ENCODE assay signal across 1 cellular context in genomic region chr13:45434556-45435371, GRCh38.
TF ChIP-seq lines count a peak whose summit lies in the region.

No MANE protein-coding gene starts in this region.

TF ChIP-seq in HepG2, 621 proteins besides CTCF, POLR2A, EP300 and RAD21 (continued from another document and continues in another):
- TF ChIP-seq HNF4G (IDR thresholded peaks at IDR 0.05; ENCODE audit: borderline replicate concordance, low read depth, low read length) (no peak), HNF4G (CRISPR knock-in tag; IDR thresholded peaks at IDR 0.05; ENCODE audit: borderline replicate concordance, low read depth) (no peak), ARNT2 (CRISPR knock-in tag; IDR thresholded peaks at IDR 0.05; ENCODE audit: low read depth) (peak; percentile 78), ISX (CRISPR knock-in tag; conservative IDR thresholded peaks at IDR 0.05) (no peak), ZNF343 (CRISPR knock-in tag; IDR thresholded peaks at IDR 0.05) (no peak), NKX3-1 (CRISPR knock-in tag; IDR thresholded peaks at IDR 0.05) (no peak), SMARCC2 (IDR thresholded peaks at IDR 0.05) (no peak), CBX1 (IDR thresholded peaks at IDR 0.05; ENCODE audit: low read depth) (no peak), SRF (IDR thresholded peaks at IDR 0.05; ENCODE audit: low read depth, low read length) (peak; percentile 61; the same call in 1 of the 2 replicates), TEAD3 (CRISPR knock-in tag; optimal IDR thresholded peaks at IDR 0.05; ENCODE audit: borderline replicate concordance) (peak; percentile 36), GLMP (CRISPR knock-in tag; IDR thresholded peaks at IDR 0.05; ENCODE audit: borderline replicate concordance) (no peak), RAD51 (IDR thresholded peaks at IDR 0.05; ENCODE audit: borderline replicate concordance) (no peak), CENPT (CRISPR knock-in tag; IDR thresholded peaks at IDR 0.05; ENCODE audit: low read depth) (no peak), HNRNPLL (IDR thresholded peaks at IDR 0.05; ENCODE audit: low read depth, low read length, poor library complexity, severe bottlenecking) (no peak), ZBTB25 (CRISPR knock-in tag; IDR thresholded peaks at IDR 0.05) (peak; percentile 70; the same call in 1 of the 2 replicates), GTF3A (CRISPR knock-in tag; conservative IDR thresholded peaks at IDR 0.05) (no peak), CCAR2 (optimal IDR thresholded peaks at IDR 0.05; ENCODE audit: low read depth, low read length) (no peak), ZNF570 (CRISPR knock-in tag; IDR thresholded peaks at IDR 0.05; ENCODE audit: borderline replicate concordance) (no peak), SETDB1 (CRISPR knock-in tag; IDR thresholded peaks at IDR 0.05; ENCODE audit: borderline replicate concordance) (no peak), RBM39 (IDR thresholded peaks at IDR 0.05; ENCODE audit: low read depth, low read length, poor library complexity, severe bottlenecking) (no peak), FIP1L1 (IDR thresholded peaks at IDR 0.05; ENCODE audit: borderline replicate concordance, insufficient read depth, low read depth, low read length) (no peak), DBP (CRISPR knock-in tag; IDR thresholded peaks at IDR 0.05; ENCODE audit: not compliant biosample characterization) (no peak), ZNF205 (CRISPR knock-in tag; IDR thresholded peaks at IDR 0.05) (0 out of 2 replicates have a peak, but pooled peaks have one; percentile 16), KLF6 (CRISPR knock-in tag; IDR thresholded peaks at IDR 0.05) (no peak), ZNF441 (CRISPR knock-in tag; IDR thresholded peaks at IDR 0.05; ENCODE audit: borderline replicate concordance) (no peak), PCBP1 (IDR thresholded peaks at IDR 0.05; ENCODE audit: borderline replicate concordance, low read depth, low read length) (no peak), AGO2 (optimal IDR thresholded peaks at IDR 0.05; ENCODE audit: low read depth, low read length) (no peak), NR2F2 (IDR thresholded peaks at IDR 0.05; ENCODE audit: borderline replicate concordance, low read depth) (peak; percentile 68; the same call in 1 of the 2 replicates), MXD4 (CRISPR knock-in tag; IDR thresholded peaks at IDR 0.05) (no peak), MBNL3 (CRISPR knock-in tag; conservative IDR thresholded peaks at IDR 0.05) (no peak), MIXL1 (CRISPR knock-in tag; IDR thresholded peaks at IDR 0.05) (peak; percentile 45; the same call in 1 of the 2 replicates)
- TF ChIP-seq, protein P1, sequence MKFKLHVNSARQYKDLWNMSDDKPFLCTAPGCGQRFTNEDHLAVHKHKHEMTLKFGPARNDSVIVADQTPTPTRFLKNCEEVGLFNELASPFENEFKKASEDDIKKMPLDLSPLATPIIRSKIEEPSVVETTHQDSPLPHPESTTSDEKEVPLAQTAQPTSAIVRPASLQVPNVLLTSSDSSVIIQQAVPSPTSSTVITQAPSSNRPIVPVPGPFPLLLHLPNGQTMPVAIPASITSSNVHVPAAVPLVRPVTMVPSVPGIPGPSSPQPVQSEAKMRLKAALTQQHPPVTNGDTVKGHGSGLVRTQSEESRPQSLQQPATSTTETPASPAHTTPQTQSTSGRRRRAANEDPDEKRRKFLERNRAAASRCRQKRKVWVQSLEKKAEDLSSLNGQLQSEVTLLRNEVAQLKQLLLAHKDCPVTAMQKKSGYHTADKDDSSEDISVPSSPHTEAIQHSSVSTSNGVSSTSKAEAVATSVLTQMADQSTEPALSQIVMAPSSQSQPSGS (CRISPR knock-in tag; IDR thresholded peaks at IDR 0.05): no peak
- TF ChIP-seq, protein P2, sequence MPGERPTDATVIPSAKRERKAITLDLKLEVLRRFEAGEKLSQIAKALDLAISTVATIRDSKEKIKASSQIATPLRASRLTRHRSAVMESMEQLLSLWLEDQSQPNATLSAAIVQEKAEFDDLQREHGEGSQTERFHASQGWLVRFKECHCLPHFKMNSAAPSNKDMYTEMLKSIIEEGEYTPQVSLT (CRISPR knock-in tag; IDR thresholded peaks at IDR 0.05; ENCODE audit: borderline replicate concordance, low read depth): no peak
- TF ChIP-seq, protein P3, sequence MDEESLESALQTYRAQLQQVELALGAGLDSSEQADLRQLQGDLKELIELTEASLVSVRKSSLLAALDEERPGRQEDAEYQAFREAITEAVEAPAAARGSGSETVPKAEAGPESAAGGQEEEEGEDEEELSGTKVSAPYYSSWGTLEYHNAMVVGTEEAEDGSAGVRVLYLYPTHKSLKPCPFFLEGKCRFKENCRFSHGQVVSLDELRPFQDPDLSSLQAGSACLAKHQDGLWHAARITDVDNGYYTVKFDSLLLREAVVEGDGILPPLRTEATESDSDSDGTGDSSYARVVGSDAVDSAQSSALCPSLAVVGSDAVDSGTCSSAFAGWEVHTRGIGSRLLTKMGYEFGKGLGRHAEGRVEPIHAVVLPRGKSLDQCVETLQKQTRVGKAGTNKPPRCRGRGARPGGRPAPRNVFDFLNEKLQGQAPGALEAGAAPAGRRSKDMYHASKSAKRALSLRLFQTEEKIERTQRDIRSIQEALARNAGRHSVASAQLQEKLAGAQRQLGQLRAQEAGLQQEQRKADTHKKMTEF (CRISPR knock-in tag; IDR thresholded peaks at IDR 0.05): peak; percentile 72; the same call in 1 of the 2 replicates
- TF ChIP-seq, protein P4, sequence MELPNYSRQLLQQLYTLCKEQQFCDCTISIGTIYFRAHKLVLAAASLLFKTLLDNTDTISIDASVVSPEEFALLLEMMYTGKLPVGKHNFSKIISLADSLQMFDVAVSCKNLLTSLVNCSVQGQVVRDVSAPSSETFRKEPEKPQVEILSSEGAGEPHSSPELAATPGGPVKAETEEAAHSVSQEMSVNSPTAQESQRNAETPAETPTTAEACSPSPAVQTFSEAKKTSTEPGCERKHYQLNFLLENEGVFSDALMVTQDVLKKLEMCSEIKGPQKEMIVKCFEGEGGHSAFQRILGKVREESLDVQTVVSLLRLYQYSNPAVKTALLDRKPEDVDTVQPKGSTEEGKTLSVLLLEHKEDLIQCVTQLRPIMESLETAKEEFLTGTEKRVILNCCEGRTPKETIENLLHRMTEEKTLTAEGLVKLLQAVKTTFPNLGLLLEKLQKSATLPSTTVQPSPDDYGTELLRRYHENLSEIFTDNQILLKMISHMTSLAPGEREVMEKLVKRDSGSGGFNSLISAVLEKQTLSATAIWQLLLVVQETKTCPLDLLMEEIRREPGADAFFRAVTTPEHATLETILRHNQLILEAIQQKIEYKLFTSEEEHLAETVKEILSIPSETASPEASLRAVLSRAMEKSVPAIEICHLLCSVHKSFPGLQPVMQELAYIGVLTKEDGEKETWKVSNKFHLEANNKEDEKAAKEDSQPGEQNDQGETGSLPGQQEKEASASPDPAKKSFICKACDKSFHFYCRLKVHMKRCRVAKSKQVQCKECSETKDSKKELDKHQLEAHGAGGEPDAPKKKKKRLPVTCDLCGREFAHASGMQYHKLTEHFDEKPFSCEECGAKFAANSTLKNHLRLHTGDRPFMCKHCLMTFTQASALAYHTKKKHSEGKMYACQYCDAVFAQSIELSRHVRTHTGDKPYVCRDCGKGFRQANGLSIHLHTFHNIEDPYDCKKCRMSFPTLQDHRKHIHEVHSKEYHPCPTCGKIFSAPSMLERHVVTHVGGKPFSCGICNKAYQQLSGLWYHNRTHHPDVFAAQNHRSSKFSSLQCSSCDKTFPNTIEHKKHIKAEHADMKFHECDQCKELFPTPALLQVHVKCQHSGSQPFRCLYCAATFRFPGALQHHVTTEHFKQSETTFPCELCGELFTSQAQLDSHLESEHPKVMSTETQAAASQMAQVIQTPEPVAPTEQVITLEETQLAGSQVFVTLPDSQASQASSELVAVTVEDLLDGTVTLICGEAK (IDR thresholded peaks at IDR 0.05): no peak
- TF ChIP-seq, protein P4 (CRISPR knock-in tag; IDR thresholded peaks at IDR 0.05): peak; percentile 42; the same call in 1 of the 2 replicates
- TF ChIP-seq, protein P5, sequence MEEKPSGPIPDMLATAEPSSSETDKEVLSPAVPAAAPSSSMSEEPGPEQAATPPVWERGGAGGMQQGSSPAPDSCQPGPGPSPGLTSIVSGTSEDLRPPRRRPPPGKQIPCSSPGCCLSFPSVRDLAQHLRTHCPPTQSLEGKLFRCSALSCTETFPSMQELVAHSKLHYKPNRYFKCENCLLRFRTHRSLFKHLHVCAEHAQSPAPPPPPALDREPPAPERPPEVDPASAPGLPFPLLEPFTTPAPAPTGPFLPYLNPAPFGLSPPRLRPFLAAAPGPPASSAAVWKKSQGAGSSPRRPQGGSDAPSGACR (CRISPR knock-in tag; IDR thresholded peaks at IDR 0.05): no peak
- TF ChIP-seq, protein P6, sequence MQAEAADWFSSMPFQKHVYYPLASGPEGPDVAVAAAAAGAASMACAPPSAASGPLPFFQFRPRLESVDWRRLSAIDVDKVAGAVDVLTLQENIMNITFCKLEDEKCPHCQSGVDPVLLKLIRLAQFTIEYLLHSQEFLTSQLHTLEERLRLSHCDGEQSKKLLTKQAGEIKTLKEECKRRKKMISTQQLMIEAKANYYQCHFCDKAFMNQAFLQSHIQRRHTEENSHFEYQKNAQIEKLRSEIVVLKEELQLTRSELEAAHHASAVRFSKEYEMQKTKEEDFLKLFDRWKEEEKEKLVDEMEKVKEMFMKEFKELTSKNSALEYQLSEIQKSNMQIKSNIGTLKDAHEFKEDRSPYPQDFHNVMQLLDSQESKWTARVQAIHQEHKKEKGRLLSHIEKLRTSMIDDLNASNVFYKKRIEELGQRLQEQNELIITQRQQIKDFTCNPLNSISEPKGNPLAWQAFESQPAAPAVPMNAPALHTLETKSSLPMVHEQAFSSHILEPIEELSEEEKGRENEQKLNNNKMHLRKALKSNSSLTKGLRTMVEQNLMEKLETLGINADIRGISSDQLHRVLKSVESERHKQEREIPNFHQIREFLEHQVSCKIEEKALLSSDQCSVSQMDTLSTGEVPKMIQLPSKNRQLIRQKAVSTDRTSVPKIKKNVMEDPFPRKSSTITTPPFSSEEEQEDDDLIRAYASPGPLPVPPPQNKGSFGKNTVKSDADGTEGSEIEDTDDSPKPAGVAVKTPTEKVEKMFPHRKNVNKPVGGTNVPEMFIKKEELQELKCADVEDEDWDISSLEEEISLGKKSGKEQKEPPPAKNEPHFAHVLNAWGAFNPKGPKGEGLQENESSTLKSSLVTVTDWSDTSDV (CRISPR knock-in tag; IDR thresholded peaks at IDR 0.05): no peak
